ENCODE assay signal across 8 cellular contexts in the genomic region with DNA sequence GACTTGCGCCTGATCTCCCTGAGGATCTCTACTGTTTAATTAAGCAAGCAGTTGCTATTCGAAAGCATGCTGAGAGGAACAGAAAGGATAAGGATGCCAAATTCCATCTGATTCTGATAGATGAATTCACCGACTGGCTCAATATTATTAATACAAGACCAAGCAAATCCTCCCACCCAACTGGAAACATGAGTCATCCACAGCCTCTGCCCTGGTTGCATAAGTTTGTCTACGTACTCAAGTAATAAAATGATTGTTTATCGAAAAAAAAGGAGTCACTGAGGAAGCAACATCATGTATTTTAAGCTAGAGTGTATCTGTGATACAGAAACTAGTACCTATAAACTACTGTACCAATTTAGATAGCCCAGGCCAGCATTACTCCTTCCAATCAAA. TPM values are rescaled to one million over a fixed set of nuclear protein-coding genes. Genes with fewer than 3 reads are reported as not detected.
DNase-seq lines count a peak whose midpoint lies in the region; ATAC-seq, FAIRE-seq and TF ChIP-seq lines count a peak whose summit lies in the region.

No MANE protein-coding gene starts in this region.

- peaks cover 8% of the 10 kb centered on the region for H4K20me1 ChIP-seq in neural progenitor cell (ENCODE audit: low read depth)

- TF ChIP-seq EP300 in A549 (IDR thresholded peaks at IDR 0.05) = no peak

- no peak overlapping the region for H2AFZ ChIP-seq in neural progenitor cell (replicated peaks)

- H3K27me3 Mint-ChIP-seq in HFFc6 (ENCODE audit: insufficient read depth) (no peaks in the 10 kb centered on the region; the same call in 1 of the 2 replicates), brain (no peaks in the 10 kb centered on the region), neural progenitor cell (ENCODE audit: insufficient read depth, low read depth) (no peaks in the 10 kb centered on the region)
- no peaks in the 10 kb centered on the region for H3K27me3 Mint-ChIP-seq in effector memory CD8-positive, alpha-beta T cell

- CTCF ChIA-PET in A549 (lab: Yijun Ruan, JAX) = interaction anchor here (0.5 to 3.1 kb wide), 5 partner anchors 9 to 325 kb away, joined by 3 to 18 read pairs (median 8); a partner anchor contains a TSS

- POLR2A ChIA-PET in A549 (lab: Yijun Ruan, JAX) = interaction anchor here (1.0 kb wide), 1 partner anchor 26 kb away, joined by 3 read pairs; a partner anchor contains a TSS

- peaks cover 4% of the 10 kb centered on the region for H3F3A ChIP-seq in neural progenitor cell (ENCODE audit: low read depth)

- peak overlapping the region; percentile 32 to 66 for H3K27ac ChIP-seq in A549
- H3K27ac ChIP-seq in left lung = peak overlapping the region in 1 of 2 donors; percentile 58
- H3K27ac ChIP-seq in neural progenitor cell = no peak overlapping the region

- TF ChIP-seq CTCF in A549 (IDR thresholded peaks at IDR 0.05) (no peak), HFFc6 (IDR thresholded peaks at IDR 0.05) (no peak), brain (conservative IDR thresholded peaks at IDR 0.05) (no peak), left lung (IDR thresholded peaks at IDR 0.05) (no peak), neural progenitor cell (IDR thresholded peaks at IDR 0.05) (no peak)

- intact Hi-C loops in left lung (cut with DNase I) = no loop called here

- H3K4me1 Mint-ChIP-seq in HFFc6 (ENCODE audit: low read depth) (peaks cover 48% of the 10 kb centered on the region), brain (peaks cover 33% of the 10 kb centered on the region), neural progenitor cell (peaks cover 16% of the 10 kb centered on the region)
- H3K4me1 Mint-ChIP-seq in effector memory CD8-positive, alpha-beta T cell (ENCODE audit: low read depth in 2 of 2) = peaks cover 19 to 43% of the 10 kb centered on the region in 2 donors

- H3K4me3 ChIP-seq in A549 = peak overlapping the region; percentile 27; the same call in 1 of the 3 replicates
- H3K4me3 ChIP-seq in left lung = no peak overlapping the region
- no peak overlapping the region for H3K4me3 ChIP-seq in neural progenitor cell

- H3K9me3 ChIP-seq in A549 (no peaks in the 10 kb centered on the region), left lung (no peaks in the 10 kb centered on the region), neural progenitor cell (ENCODE audit: low read depth) (no peaks in the 10 kb centered on the region)

- WGBS in A549 (ENCODE audit: missing lambda C conversion rate) = 22% methylated on average over 5 of the region's 5 CpGs

- H3K4me1 ChIP-seq in A549 (peaks cover 47% of the 10 kb centered on the region), left lung (peaks cover 31 to 45% of the 10 kb centered on the region in 2 donors), neural progenitor cell (peaks cover 14% of the 10 kb centered on the region)

- H3K4me3 Mint-ChIP-seq in HFFc6 (peak overlapping the region; percentile 75), brain (peak overlapping the region in 1 of 5 experiments; percentile 16), neural progenitor cell (no peak overlapping the region)
- H3K4me3 Mint-ChIP-seq in effector memory CD8-positive, alpha-beta T cell = no peak overlapping the region

- peaks cover 99% of the 10 kb centered on the region for H3K79me2 ChIP-seq in neural progenitor cell (ENCODE audit: low read depth)

- no peaks in the 10 kb centered on the region for H3K9me3 Mint-ChIP-seq in HFFc6
- H3K9me3 Mint-ChIP-seq in brain = peaks cover 5 to 31% (median 8%) of the 10 kb centered on the region in 5 experiments
- H3K9me3 Mint-ChIP-seq in effector memory CD8-positive, alpha-beta T cell = no peaks in the 10 kb centered on the region
- peaks cover 14% of the 10 kb centered on the region for H3K9me3 Mint-ChIP-seq in neural progenitor cell

- H3K27me3 ChIP-seq in left lung (no peaks in the 10 kb centered on the region), neural progenitor cell (no peaks in the 10 kb centered on the region)

- H3K9ac ChIP-seq in neural progenitor cell = no peak overlapping the region

- peak overlapping the region; percentile 87 for H3K4me2 ChIP-seq in A549
- H3K4me2 ChIP-seq in neural progenitor cell = no peak overlapping the region

- no peaks in the 10 kb centered on the region for H3K36me3 ChIP-seq in left lung
- no peaks in the 10 kb centered on the region for H3K36me3 ChIP-seq in neural progenitor cell

- no peak for TF ChIP-seq RAD21 in A549 (conservative IDR thresholded peaks at IDR 0.05 in 1 of 2, IDR thresholded peaks at IDR 0.05 in 1 of 2)

- no peaks in the 10 kb centered on the region for H3K36me3 Mint-ChIP-seq in HFFc6 (ENCODE audit: low read depth)
- H3K36me3 Mint-ChIP-seq in brain = peaks cover 33% of the 10 kb centered on the region
- H3K36me3 Mint-ChIP-seq in effector memory CD8-positive, alpha-beta T cell (ENCODE audit: insufficient read depth) = no peaks in the 10 kb centered on the region
- peaks cover 14% of the 10 kb centered on the region for H3K36me3 Mint-ChIP-seq in neural progenitor cell

- ATAC-seq in A549 (peak; percentile 52 to 63), left lung (peak; percentile 43), GM18502 (IDR thresholded peaks at IDR 0.05; ENCODE audit: poor library complexity, unreplicated experiment) (no peak)
- ATAC-seq in effector memory CD8-positive, alpha-beta T cell (replicated peaks) = no peak

- TF ChIP-seq POLR2A in A549 (IDR thresholded peaks at IDR 0.05; ENCODE audit: low read length) = no peak

- H3K27ac Mint-ChIP-seq in HFFc6 = peak overlapping the region; percentile 78
- peak overlapping the region in 3 of 5 experiments; percentile 18 to 79 (median 73) for H3K27ac Mint-ChIP-seq in brain
- peak overlapping the region in 1 of 2 donors; percentile 1 for H3K27ac Mint-ChIP-seq in effector memory CD8-positive, alpha-beta T cell
- H3K27ac Mint-ChIP-seq in neural progenitor cell = no peak overlapping the region

- FAIRE-seq in A549 (lab: Jason Lieb, UNC) = no peak

- DNase-seq in A549 (ENCODE audit: low read depth in 1 of 2, low spot score in 1 of 2) = peak in 1 of 2 experiments; percentile 59
- peak; percentile 74 for DNase-seq in HFFc6
- no peak for DNase-seq in left lung
- no peak for DNase-seq in NCI-H748 treated with DMSO at 0.1 percent for 48 hours (lab: John Stamatoyannopoulos, UW)
- no peak for DNase-seq in effector memory CD8-positive, alpha-beta T cell
- DNase-seq in neural progenitor cell (ENCODE audit: low spot score) = no peak

TF ChIP-seq in A549, 52 proteins besides CTCF, POLR2A, EP300 and RAD21:
- no peak for TF ChIP-seq CHD2 (IDR thresholded peaks at IDR 0.05; ENCODE audit: low read length, partially characterized antibody)
- 0 out of 2 replicates have a peak, but pooled peaks have one; percentile 30 for TF ChIP-seq FOSL2 (IDR thresholded peaks at IDR 0.05)
- peak; percentile 86 for TF ChIP-seq FOSL2 (CRISPR knock-in tag; IDR thresholded peaks at IDR 0.05)
- TF ChIP-seq CEBPB (IDR thresholded peaks at IDR 0.05) = peak in 1 of 2 experiments; percentile 83; a peak in 3 of 4 replicates
- TF ChIP-seq JUNB (IDR thresholded peaks at IDR 0.05) = 0 out of 2 replicates have a peak, but pooled peaks have one; percentile 10
TF ChIP-seq in A549: peak in this region for 3.

RNA-seq across cellular contexts. Expression of a gene that starts 26.0 kb away (rescaled TPM):
- polyA plus RNA-seq in A549 (2011; rRNA removed) = 8.7 and 13.1 TPM in 2 replicates
- polyA plus RNA-seq in A549 (2012; cell fraction: cytosol; rRNA removed) = 1.3 and 1.5 TPM in 2 replicates
- 3.7 and 4.2 TPM in 2 replicates for polyA plus RNA-seq in A549 (2012; cell fraction: nucleus; rRNA removed)
- polyA plus RNA-seq in A549 (2017; fragmentation: RNase III; extraction: RNeasy Plus Mini Kit Qiagen cat#74134 plus additional on column Dnase treatment) = 5.4 TPM in 3 replicates
- polyA minus RNA-seq in A549 (2011; rRNA and poly(A)+ RNA removed) = 13.2 and 13.3 TPM in 2 replicates
- total RNA-seq in HFFc6 (2021; fragmentation: NEBNext Ultra II Directional; extraction: Animal tissue kit (Norgen Biotek cat#: 25700)) = 1 to 10 TPM; 4.8 to 6.1 (median 4.9) TPM
- 1.6 TPM for polyA plus RNA-seq in brain (ENCODE audit: insufficient read depth, low read depth, low replicate concordance)
- 10 to 100 TPM; 20.1 to 24.9 TPM for total RNA-seq in left lung
- 22.4 and 38.7 TPM in 2 replicates for total RNA-seq in neural progenitor cell (ENCODE audit: low replicate concordance)

RNA-seq across cellular contexts. Expression of a gene that starts 39.3 kb away (rescaled TPM):
- polyA plus RNA-seq in A549 (2011; rRNA removed) = 18.3 and 25.4 TPM in 2 replicates
- 6.2 and 7.2 TPM in 2 replicates for polyA plus RNA-seq in A549 (2012; cell fraction: cytosol; rRNA removed)
- polyA plus RNA-seq in A549 (2012; cell fraction: nucleus; rRNA removed) = 1.2 and 2.2 TPM in 2 replicates
- polyA plus RNA-seq in A549 (2017; fragmentation: RNase III; extraction: RNeasy Plus Mini Kit Qiagen cat#74134 plus additional on column Dnase treatment) = 13.7 to 15.6 TPM (median 15.5 TPM) in 3 replicates
- 3.9 and 4.9 TPM in 2 replicates for polyA minus RNA-seq in A549 (2011; rRNA and poly(A)+ RNA removed)
- total RNA-seq in HFFc6 (2021; fragmentation: NEBNext Ultra II Directional; extraction: Animal tissue kit (Norgen Biotek cat#: 25700)) = 10 to 100 TPM; 11.2 to 15.8 (median 13.6) TPM
- polyA plus RNA-seq in brain (ENCODE audit: insufficient read depth, low read depth, low replicate concordance) = 12.1 TPM
- total RNA-seq in left lung = 10 to 100 TPM; 13.4 to 13.7 TPM
- 18.3 and 24.1 TPM in 2 replicates for total RNA-seq in neural progenitor cell (ENCODE audit: low replicate concordance)

Comparison
In these comparisons a context has a peak if more than half of its experiments do, and no peak if none do; other contexts are left out.
1. ATAC-seq: peak in A549 (2 of 2) and left lung (single experiment); none in GM18502 (single experiment) and effector memory CD8-positive, alpha-beta T cell (single experiment).